Comparison of ENCODE assay signal across 8 cellular contexts in genomic region chr14:35331605-35332516, GRCh38. TPM values are rescaled to one million over a fixed set of nuclear protein-coding genes. Genes with fewer than 3 reads are reported as not detected.
DNase-seq lines count a peak whose midpoint lies in the region; ATAC-seq and TF ChIP-seq lines count a peak whose summit lies in the region.

No MANE protein-coding gene starts in this region.

- peak overlapping the region; percentile 47 for H3K9ac ChIP-seq in mammary epithelial cell (ENCODE audit: insufficient read depth, low read length)

- H3K27me3 Mint-ChIP-seq in naive thymus-derived CD8-positive, alpha-beta T cell: no peaks in the 10 kb centered on the region

- no peaks in the 10 kb centered on the region for H3K9me3 Mint-ChIP-seq in naive thymus-derived CD8-positive, alpha-beta T cell

- POLR2A ChIA-PET in naive thymus-derived CD8-positive, alpha-beta T cell (lab: Charles Lee): interaction anchor here (1.9 to 4.4 kb wide), 4 partner anchors 9 to 72 kb away, joined by 7 to 64 read pairs (median 14); partner anchors contain the start of genes NFKBIA and PSMA6

- H3K4me1 Mint-ChIP-seq in naive thymus-derived CD8-positive, alpha-beta T cell: peaks cover 16 to 38% (median 30%) of the 10 kb centered on the region in 4 donors

- intact Hi-C loops in mammary epithelial cell (cut with micrococcal nuclease): loop anchor here (1.0 kb wide), 1 partner anchor 72 kb away; the partner anchor contains the start of gene NFKBIA

- H3K9me3 ChIP-seq in mammary epithelial cell (replicated peaks; ENCODE audit: insufficient read depth, low read length): no peaks in the 10 kb centered on the region

- H3K4me3 ChIP-seq in LNCaP clone FGC (ENCODE audit: low read depth, low read length) (no peak overlapping the region), mammary epithelial cell (replicated peaks in 1 of 3; ENCODE audit: insufficient read depth in 1 of 3, low read depth in 2 of 3, low read length in 3 of 3) (no peak overlapping the region)

- H3K4me2 ChIP-seq in mammary epithelial cell (ENCODE audit: insufficient read depth, low read depth, low read length): peak overlapping the region; percentile 25

- no peaks in the 10 kb centered on the region for H3K36me3 Mint-ChIP-seq in naive thymus-derived CD8-positive, alpha-beta T cell

- no peak for TF ChIP-seq POLR2A in GM18505 (IDR thresholded peaks at IDR 0.05; ENCODE audit: borderline replicate concordance, extremely low read depth, insufficient read depth, insufficient read length)

- peaks cover 49% of the 10 kb centered on the region for H3K4me1 ChIP-seq in mammary epithelial cell (ENCODE audit: insufficient read depth, low read length)

- no TSS peak for BruUV-seq in mammary epithelial cell (replicated peaks; lab: Mats Ljungman, UMichigan)

- CTCF ChIA-PET in mammary epithelial cell (lab: Charles Lee; ENCODE audit: low non-redundant PET): no interaction called here

- H3K27ac ChIP-seq in 22Rv1: peak overlapping the region; percentile 50
- H3K27ac ChIP-seq in mammary epithelial cell (ENCODE audit: insufficient read depth, low read depth, low read length): peak overlapping the region; percentile 50

- peak overlapping the region; percentile 68 for H2AFZ ChIP-seq in mammary epithelial cell (ENCODE audit: low read depth, low read length)

- TF ChIP-seq CTCF in 22Rv1 (IDR thresholded peaks at IDR 0.05) (no peak), LNCaP clone FGC (IDR thresholded peaks at IDR 0.05; ENCODE audit: control insufficient read depth, extremely low read depth, insufficient read depth) (no peak), mammary epithelial cell (conservative IDR thresholded peaks at IDR 0.05 in 1 of 2, IDR thresholded peaks at IDR 0.05 in 1 of 2; ENCODE audit: extremely low read depth in 1 of 2, insufficient read depth in 1 of 2, low read depth in 1 of 2, low read length in 2 of 2) (no peak)

- 42% methylated on average over 16 of the region's 21 CpGs for WGBS in mammary epithelial cell (ENCODE audit: low coverage, missing lambda C conversion rate)

- peak overlapping the region; percentile 89 to 96 (median 93) for H3K27ac Mint-ChIP-seq in naive thymus-derived CD8-positive, alpha-beta T cell

- H4K20me1 ChIP-seq in mammary epithelial cell (ENCODE audit: insufficient read depth, low read length): no peaks in the 10 kb centered on the region

- no peaks in the 10 kb centered on the region for H3K36me3 ChIP-seq in mammary epithelial cell (ENCODE audit: insufficient read depth, low read length)

- H3K79me2 ChIP-seq in mammary epithelial cell (ENCODE audit: insufficient read depth, low read length): no peaks in the 10 kb centered on the region

- H3K27me3 ChIP-seq in mammary epithelial cell (ENCODE audit: insufficient read depth, low read length): no peaks in the 10 kb centered on the region

- peak overlapping the region in 1 of 10 donors; percentile 37 for H3K4me3 Mint-ChIP-seq in naive thymus-derived CD8-positive, alpha-beta T cell

- in situ Hi-C loops in mammary epithelial cell (cut with MboI; ENCODE audit: low sequenced_read_pairs in 2 of 2): no loop called here

- ATAC-seq in GM19025 (IDR thresholded peaks at IDR 0.05; ENCODE audit: low read depth, unreplicated experiment) (peak; percentile 55), GM18505 (IDR thresholded peaks at IDR 0.05; ENCODE audit: unreplicated experiment) (no peak), GM19328 (IDR thresholded peaks at IDR 0.05; ENCODE audit: unreplicated experiment) (no peak)
- no peak for ATAC-seq in naive thymus-derived CD8-positive, alpha-beta T cell

- DNase-seq in LNCaP clone FGC (ENCODE audit: low read depth) (peak; percentile 89), mammary epithelial cell (peak; percentile 97), putamen (ENCODE audit: low spot score) (no peak)
- no peak for DNase-seq in naive thymus-derived CD8-positive, alpha-beta T cell

- dilution Hi-C loops in mammary epithelial cell (cut with HindIII; ENCODE audit: low sequenced_read_pairs): no loop called here

RNA-seq across cellular contexts. Expression of gene PSMA6, which starts 39.7 kb away (rescaled TPM):
- total RNA-seq in mammary epithelial cell: 100 to 1,000 TPM; 128 to 181 TPM
- 193 TPM for polyA plus RNA-seq in mammary epithelial cell
- 165 TPM for polyA minus RNA-seq in mammary epithelial cell
- 100 to 1,000 TPM; 104 to 126 TPM for total RNA-seq in naive thymus-derived CD8-positive, alpha-beta T cell
- polyA plus RNA-seq in naive thymus-derived CD8-positive, alpha-beta T cell: 100 to 1,000 TPM; 256 to 378 (median 273) TPM

Comparison
In these comparisons a context has a peak if more than half of its experiments do, and no peak if none do; other contexts are left out.
1. DNase-seq: peak in LNCaP clone FGC (single experiment) and mammary epithelial cell (single experiment); none in naive thymus-derived CD8-positive, alpha-beta T cell (0 of 10) and putamen (single experiment).